In the genomic region with DNA sequence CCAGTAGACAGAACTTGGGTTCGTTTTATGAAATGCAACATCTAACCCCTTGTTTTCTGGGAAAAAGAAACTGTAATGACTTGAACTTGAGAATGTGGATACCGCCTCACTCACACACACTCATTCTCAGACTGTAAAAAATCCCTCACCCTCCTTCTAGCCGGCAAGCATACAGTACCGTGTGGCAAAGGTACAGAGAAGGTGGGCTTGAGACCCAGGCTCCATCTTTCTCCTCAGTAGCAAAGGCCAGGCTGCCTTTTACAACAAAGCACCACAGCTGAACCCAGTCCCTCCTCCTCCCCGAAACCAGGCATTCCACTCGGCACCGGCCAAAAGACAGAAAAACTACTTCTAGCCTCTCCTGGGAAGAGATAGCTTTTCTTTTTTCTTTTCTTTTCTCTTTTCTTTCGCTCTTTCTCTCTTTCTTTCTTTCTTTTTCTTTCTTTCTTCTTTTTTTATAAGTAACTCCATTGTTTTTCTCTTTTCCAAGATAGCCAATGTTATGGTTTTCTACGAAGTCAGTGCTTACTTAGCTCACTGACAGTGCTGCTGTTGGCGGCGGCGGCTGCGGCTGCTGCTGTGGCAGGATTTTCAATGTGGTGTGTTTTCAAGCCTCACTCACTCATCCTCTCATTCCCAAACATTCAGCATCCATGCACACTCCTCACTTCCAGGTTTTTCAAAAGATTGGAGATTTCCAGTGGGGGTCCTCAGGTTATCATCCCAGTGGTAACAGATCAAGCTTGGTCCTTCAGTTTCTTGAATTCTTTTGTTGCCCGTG, we compare ENCODE assay signal across 8 cellular contexts. TPM values are rescaled to one million over a fixed set of nuclear protein-coding genes. Genes with fewer than 3 reads are reported as not detected.
A peak's percentile ranks its signal among the peaks of the same experiment; 100 is the strongest.
DNase-seq lines count a peak whose midpoint lies in the region; ATAC-seq and TF ChIP-seq lines count a peak whose summit lies in the region.
"Not testable (repeated sequence)": the region's sequence is repeated elsewhere in the genome, so short reads cannot be mapped to it uniquely, and the experiment has no call there.

No MANE protein-coding gene starts in this region.

- H4K8ac ChIP-seq in IMR-90 (ENCODE audit: low read depth in 2 of 2, low read length in 2 of 2), result peak overlapping the region; percentile 16 to 57; a peak in 1 of 4 replicates

- peak; percentile 61 for ATAC-seq in IMR-90 (ENCODE audit: low read depth)
- ATAC-seq in activated CD4-positive, alpha-beta T cell treated with anti-CD3 and anti-CD28 coated beads for 36 hours, result peak; percentile 61
- ATAC-seq in stimulated activated naive B cell treated with anti-CD40 and anti-IgM and Interleukin-4, amounts not matched to agents 10 μg/mL and 1 μg/mL and 100 μg/mL, for 72 hours (replicated peaks), result not testable (repeated sequence)

- peak overlapping the region; percentile 76 for H3K27ac Mint-ChIP-seq in activated CD4-positive, alpha-beta T cell treated with anti-CD3 and anti-CD28 coated beads for 36 hours
- not testable (repeated sequence) for H3K27ac Mint-ChIP-seq in neural progenitor cell
- H3K27ac Mint-ChIP-seq in stimulated activated naive B cell treated with anti-CD40 and anti-IgM and Interleukin-4, amounts not matched to agents 10 μg/mL and 1 μg/mL and 100 μg/mL, for 72 hours, result peak overlapping the region; percentile 9

- H2AFZ ChIP-seq in IMR-90 (replicated peaks; ENCODE audit: low read length, poor library complexity), result peak overlapping the region; percentile 71
- peak overlapping the region; percentile 32 for H2AFZ ChIP-seq in neural progenitor cell (replicated peaks)

- not testable (repeated sequence) for H2AK9ac ChIP-seq in IMR-90 (replicated peaks; ENCODE audit: low read depth, low read length, poor library complexity)

- in situ Hi-C loops in IMR-90 (cut with MboI; ENCODE audit: low sequenced_read_pairs), result not testable (repeated sequence)

- intact Hi-C loops in IMR-90 (cut with micrococcal nuclease), result loop anchor here (10.0 kb wide), 1 partner anchor 53 kb away; no protein-coding TSS in a partner anchor
- intact Hi-C loops in activated CD4-positive, alpha-beta T cell treated with anti-CD3 and anti-CD28 coated beads for 36 hours (cut with DNase I, micrococcal nuclease); ascending aorta (cut with DNase I); esophagus squamous epithelium (cut with DNase I): not testable (repeated sequence)

- peaks cover 20% of the 10 kb centered on the region for H3K4me1 Mint-ChIP-seq in activated CD4-positive, alpha-beta T cell treated with anti-CD3 and anti-CD28 coated beads for 36 hours
- not testable (repeated sequence) for H3K4me1 Mint-ChIP-seq in neural progenitor cell; stimulated activated naive B cell treated with anti-CD40 and anti-IgM and Interleukin-4, amounts not matched to agents 10 μg/mL and 1 μg/mL and 100 μg/mL, for 72 hours

- H2BK5ac ChIP-seq in IMR-90 (ENCODE audit: low read depth, low read length, poor library complexity, severe bottlenecking), result not testable (repeated sequence)

- H3F3A ChIP-seq in neural progenitor cell (ENCODE audit: low read depth), result not testable (repeated sequence)

- not testable (repeated sequence) for H3K79me2 ChIP-seq in neural progenitor cell (ENCODE audit: low read depth)

- dilution Hi-C loops in IMR-90 (cut with HindIII; ENCODE audit: low sequenced_read_pairs, unreplicated experiment), result not testable (repeated sequence)

- H4K91ac ChIP-seq in IMR-90 (ENCODE audit: insufficient read depth, low read depth, low read length), result not testable (repeated sequence)

- H3K9ac ChIP-seq in IMR-90 (ENCODE audit: low read depth, low read length), result peak overlapping the region; percentile 21; the same call in 1 of the 2 replicates
- not testable (repeated sequence) for H3K9ac ChIP-seq in neural progenitor cell

- not testable (repeated sequence) for H3K36me3 ChIP-seq in IMR-90 (ENCODE audit: control insufficient read depth, insufficient read depth, low read length); ascending aorta; esophagus squamous epithelium; neural progenitor cell

- H3K27me3 Mint-ChIP-seq in activated CD4-positive, alpha-beta T cell treated with anti-CD3 and anti-CD28 coated beads for 36 hours; neural progenitor cell (ENCODE audit: insufficient read depth, low read depth): not testable (repeated sequence)
- peaks cover 32 to 54% of the 10 kb centered on the region in 2 donors for H3K27me3 Mint-ChIP-seq in stimulated activated naive B cell treated with anti-CD40 and anti-IgM and Interleukin-4, amounts not matched to agents 10 μg/mL and 1 μg/mL and 100 μg/mL, for 72 hours

- H3K79me1 ChIP-seq in IMR-90 (ENCODE audit: low read depth in 1 of 2, low read length in 2 of 2), result not testable (repeated sequence)

- H3K4me3 Mint-ChIP-seq in activated CD4-positive, alpha-beta T cell treated with anti-CD3 and anti-CD28 coated beads for 36 hours; neural progenitor cell: not testable (repeated sequence)
- peak overlapping the region; percentile 9 to 19 for H3K4me3 Mint-ChIP-seq in stimulated activated naive B cell treated with anti-CD40 and anti-IgM and Interleukin-4, amounts not matched to agents 10 μg/mL and 1 μg/mL and 100 μg/mL, for 72 hours

- H2BK20ac ChIP-seq in IMR-90 (ENCODE audit: low read depth, low read length), result not testable (repeated sequence)

- not testable (repeated sequence) for H2AK5ac ChIP-seq in IMR-90 (ENCODE audit: low read depth, low read length)

- not testable (repeated sequence) for H3K27me3 ChIP-seq in AG04450 (ENCODE audit: control insufficient read depth, insufficient read depth, low read length); IMR-90 (ENCODE audit: control insufficient read depth, insufficient read depth, low read length); ascending aorta; neural progenitor cell
- peaks cover 0 to 15% (median 0%) of the 10 kb centered on the region in 4 donors for H3K27me3 ChIP-seq in esophagus squamous epithelium

- H4K20me1 ChIP-seq in IMR-90 (ENCODE audit: insufficient read depth, low read length); neural progenitor cell (ENCODE audit: low read depth): not testable (repeated sequence)

- TF ChIP-seq CTCF in AG04450 (IDR thresholded peaks at IDR 0.05; ENCODE audit: low read depth, low read length); IMR-90 (conservative IDR thresholded peaks at IDR 0.05; ENCODE audit: low read depth, low read length); ascending aorta (IDR thresholded peaks at IDR 0.05); esophagus squamous epithelium (IDR thresholded peaks at IDR 0.05); neural progenitor cell (IDR thresholded peaks at IDR 0.05): not testable (repeated sequence)

- peak overlapping the region; percentile 42 for H3K4me3 ChIP-seq in AG04450 (ENCODE audit: low read depth, low read length)
- peak overlapping the region; percentile 34; the same call in 1 of the 2 replicates for H3K4me3 ChIP-seq in IMR-90 (ENCODE audit: insufficient read depth, low read depth, low read length)
- H3K4me3 ChIP-seq in ascending aorta, result peak overlapping the region; percentile 28 to 50
- H3K4me3 ChIP-seq in esophagus squamous epithelium, result peak overlapping the region; percentile 20 to 50 (median 32)
- peak overlapping the region; percentile 0; the same call in 1 of the 2 replicates for H3K4me3 ChIP-seq in iPS-18c (ENCODE audit: insufficient read depth, low read depth, low read length)
- peak overlapping the region; percentile 24 for H3K4me3 ChIP-seq in neural progenitor cell

- H3K27ac ChIP-seq in AG04450 (ENCODE audit: low read depth, low read length); IMR-90 (ENCODE audit: insufficient read depth, low read length); ascending aorta; esophagus squamous epithelium; neural progenitor cell: not testable (repeated sequence)

- not testable (repeated sequence) for H2BK15ac ChIP-seq in IMR-90 (ENCODE audit: low read depth, low read length)

- H3K56ac ChIP-seq in IMR-90 (ENCODE audit: extremely low read depth, insufficient read depth, low read length), result not testable (repeated sequence)

- TF ChIP-seq RAD21 in IMR-90 (IDR thresholded peaks at IDR 0.05; ENCODE audit: low read length), result not testable (repeated sequence)

- not testable (repeated sequence) for H3K4me1 ChIP-seq in IMR-90 (ENCODE audit: control insufficient read depth, insufficient read depth, low read length); ascending aorta; esophagus squamous epithelium; neural progenitor cell

- POLR2A ChIA-PET in AG04450 (lab: Yijun Ruan, JAX), result interaction anchor here (1.0 kb wide), 1 partner anchor 60 kb away, joined by 3 read pairs; a partner anchor contains a TSS
- POLR2A ChIA-PET in IMR-90 (lab: Charles Lee; ENCODE audit: unreplicated experiment); activated CD4-positive, alpha-beta T cell treated with anti-CD3 and anti-CD28 coated beads for 36 hours (lab: Charles Lee): not testable (repeated sequence)

- peak overlapping the region; percentile 95 for H3K4me2 ChIP-seq in IMR-90 (ENCODE audit: low read depth, low read length)
- H3K4me2 ChIP-seq in neural progenitor cell, result not testable (repeated sequence)

- 0 out of 2 replicates have a peak overlapping the region, but pooled peaks have one; percentile 52 for H3K18ac ChIP-seq in IMR-90 (ENCODE audit: low read depth, low read length)

- H3K14ac ChIP-seq in IMR-90 (replicated peaks; ENCODE audit: low read depth, low read length), result 0 out of 2 replicates have a peak overlapping the region, but pooled peaks have one; percentile 41

- not testable (repeated sequence) for H3K9me1 ChIP-seq in IMR-90 (ENCODE audit: insufficient read depth, low read length)

- H3K4ac ChIP-seq in IMR-90 (ENCODE audit: low read depth, low read length), result not testable (repeated sequence)

- no CpG with 5 or more reads among the region's 14 CpGs for WGBS in IMR-90 (ENCODE audit: extremely low coverage in 2 of 2, insufficient read length in 1 of 2), 2 experiments
- 52 to 66% methylated on average over 14 of the region's 14 CpGs for WGBS in esophagus squamous epithelium, 2 donors

- H3K9me3 ChIP-seq in AG04450 (ENCODE audit: control insufficient read depth, insufficient read depth, low read length); IMR-90 (ENCODE audit: control insufficient read depth, insufficient read depth, low read length); ascending aorta; esophagus squamous epithelium; iPS-18c (ENCODE audit: control insufficient read depth, insufficient read depth, low read length); neural progenitor cell (ENCODE audit: low read depth): not testable (repeated sequence)

- H3K23ac ChIP-seq in IMR-90 (ENCODE audit: low read depth, low read length), result not testable (repeated sequence)

- not testable (repeated sequence) for BruUV-seq in IMR-90 (replicated peaks; lab: Mats Ljungman, UMichigan)

- DNase-seq in AG04450 (ENCODE audit: low read depth, low spot score); IMR-90; activated CD4-positive, alpha-beta T cell treated with anti-CD3 and anti-CD28 coated beads for 36 hours; ascending aorta (ENCODE audit: low spot score in 2 of 2); esophagus squamous epithelium (lab: John Stamatoyannopoulos, UW); neural progenitor cell (ENCODE audit: low spot score); stimulated activated naive B cell treated with anti-CD40 and anti-IgM and Interleukin-4, amounts not matched to agents 10 μg/mL and 1 μg/mL and 100 μg/mL, for 72 hours: not testable (repeated sequence)

- peak overlapping the region; percentile 34 for H4K5ac ChIP-seq in IMR-90 (ENCODE audit: low read depth, low read length)

- H3K36me3 Mint-ChIP-seq in activated CD4-positive, alpha-beta T cell treated with anti-CD3 and anti-CD28 coated beads for 36 hours (ENCODE audit: low read depth); neural progenitor cell; stimulated activated naive B cell treated with anti-CD40 and anti-IgM and Interleukin-4, amounts not matched to agents 10 μg/mL and 1 μg/mL and 100 μg/mL, for 72 hours: not testable (repeated sequence)

- not testable (repeated sequence) for H3K9me3 Mint-ChIP-seq in activated CD4-positive, alpha-beta T cell treated with anti-CD3 and anti-CD28 coated beads for 36 hours (ENCODE audit: low read depth); stimulated activated naive B cell treated with anti-CD40 and anti-IgM and Interleukin-4, amounts not matched to agents 10 μg/mL and 1 μg/mL and 100 μg/mL, for 72 hours
- H3K9me3 Mint-ChIP-seq in neural progenitor cell, result peaks cover 16% of the 10 kb centered on the region

- not testable (repeated sequence) for H2BK120ac ChIP-seq in IMR-90 (ENCODE audit: low read depth, low read length)

- CTCF ChIA-PET in AG04450 (lab: Charles Lee), result interaction anchor here (1.5 to 4.1 kb wide), 2 partner anchors 11 to 102 kb away, joined by 5 to 34 read pairs; no protein-coding TSS in a partner anchor
- CTCF ChIA-PET in IMR-90 (lab: Yijun Ruan, JAX), result interaction anchor here (0.7 to 2.2 kb wide), 3 partner anchors 10 to 255 kb away, joined by 3 to 12 read pairs (median 4); no protein-coding TSS in a partner anchor
- CTCF ChIA-PET in activated CD4-positive, alpha-beta T cell treated with anti-CD3 and anti-CD28 coated beads for 36 hours (lab: Charles Lee), result interaction anchor here (0.8 kb wide), 1 partner anchor 9 kb away, joined by 3 read pairs; no protein-coding TSS in a partner anchor

- not testable (repeated sequence) for TF ChIP-seq POLR2A in IMR-90 (IDR thresholded peaks at IDR 0.05; ENCODE audit: low read depth, low read length); esophagus squamous epithelium (IDR thresholded peaks at IDR 0.05)

RNA-seq across cellular contexts. Expression of a gene that starts 59.3 kb away (rescaled TPM):
- polyA plus RNA-seq in AG04450 (2011; rRNA removed) (5.2 TPM in 2 replicates), IMR-90 (2012; rRNA removed) (7.1 and 7.2 TPM in 2 replicates)
- 6.5 and 8.5 TPM in 2 replicates for polyA minus RNA-seq in AG04450 (2011; rRNA and poly(A)+ RNA removed)
- total RNA-seq in IMR-90 (2012; rRNA removed) (2.3 and 2.8 TPM in 2 replicates), ascending aorta (25.7 TPM), esophagus squamous epithelium (10 to 100 TPM in 1 of 4 donors, 1 to 10 TPM in 3; 3.1 to 15.6 (median 4.8) TPM), neural progenitor cell (ENCODE audit: low replicate concordance) (5.5 and 12.0 TPM in 2 replicates)
- 3.2 and 4.3 TPM in 2 replicates for polyA plus RNA-seq in IMR-90 (2012; cell fraction: cytosol; rRNA removed)
- 60.8 and 75.2 TPM in 2 replicates for polyA plus RNA-seq in IMR-90 (2012; cell fraction: nucleus; rRNA removed; ENCODE audit: low replicate concordance)
- total RNA-seq in activated CD4-positive, alpha-beta T cell treated with anti-CD3 and anti-CD28 coated beads for 36 hours, result 10 to 100 TPM; 14.5 to 15.4 TPM
